In genomic region chr17:1177099-1177996, GRCh38 we compare ENCODE assay signal across 10 cellular contexts. TPM values are rescaled to one million over a fixed set of nuclear protein-coding genes. Genes with fewer than 3 reads are reported as not detected.
DNase-seq lines count a peak whose midpoint lies in the region; ATAC-seq and TF ChIP-seq lines count a peak whose summit lies in the region.
"Had no signal": no experiment of that assay in that cellular context is flagged by ENCODE, and none has a peak within 500 bp of the region (broad histone marks: within the 10 kb centered on the region; RNA-seq: fewer than 3 reads in every experiment).

No MANE protein-coding gene starts in this region.

- TF ChIP-seq CTCF in endothelial cell (IDR thresholded peaks at IDR 0.05; ENCODE audit: unreplicated experiment) (no peak), neural crest cell (conservative IDR thresholded peaks at IDR 0.05) (no peak)

- H3K27me3 Mint-ChIP-seq in endothelial cell (ENCODE audit: unreplicated experiment) (peaks cover 8% of the 10 kb centered on the region), neural crest cell (ENCODE audit: low read depth) (peaks cover 12% of the 10 kb centered on the region)

- no peak for ATAC-seq in HG02852 (IDR thresholded peaks at IDR 0.05; ENCODE audit: unreplicated experiment)
- no peak for ATAC-seq in HG02610 (IDR thresholded peaks at IDR 0.05; ENCODE audit: unreplicated experiment)
- ATAC-seq: body of pancreas had no signal

- H3K9me3 Mint-ChIP-seq in endothelial cell (ENCODE audit: unreplicated experiment), result no peaks in the 10 kb centered on the region
- no peaks in the 10 kb centered on the region for H3K9me3 Mint-ChIP-seq in neural crest cell

- DNase-seq in ELR (ENCODE audit: low read depth) (peak; percentile 42), NCI-H524 treated with DMSO at 0.1 percent for 48 hours (lab: John Stamatoyannopoulos, UW) (peak; percentile 25), endothelial cell (ENCODE audit: low spot score) (no peak), neural crest cell (ENCODE audit: low read depth, low spot score) (no peak), DMS53 treated with DMSO at 0.1 percent for 48 hours (lab: John Stamatoyannopoulos, UW; ENCODE audit: unreplicated experiment) (no peak)
- DNase-seq in stimulated activated CD4-positive, alpha-beta T cell treated with anti-CD3 and anti-CD28 coated beads, Interleukin-15, amount 100 ng/mL, for 24 hours, result no peak
- DNase-seq: body of pancreas; stimulated activated CD4-positive, alpha-beta T cell treated with anti-CD3 and anti-CD28 coated beads, Interleukin-2, amount 100 ng/mL, for 24 hours had no signal

- H3K4me3 Mint-ChIP-seq in endothelial cell (ENCODE audit: unreplicated experiment) (peak overlapping the region; percentile 82), neural crest cell (peak overlapping the region; percentile 81)

- H3K36me3 Mint-ChIP-seq in endothelial cell (ENCODE audit: low read depth, unreplicated experiment) (no peaks in the 10 kb centered on the region), neural crest cell (ENCODE audit: low read depth) (no peaks in the 10 kb centered on the region)

- H3K4me1 Mint-ChIP-seq in endothelial cell (ENCODE audit: unreplicated experiment) (peaks cover 18% of the 10 kb centered on the region), neural crest cell (peaks cover 21% of the 10 kb centered on the region)

- H3K27ac Mint-ChIP-seq in endothelial cell (ENCODE audit: unreplicated experiment) (no peak overlapping the region), neural crest cell (ENCODE audit: unreplicated experiment) (no peak overlapping the region)

RNA-seq across cellular contexts. Expression of gene ABR, which starts 2.4 kb away (rescaled TPM):
- total RNA-seq in endothelial cell (ENCODE audit: unreplicated experiment) (76.6 TPM), neural crest cell (57.4 and 59.7 TPM in 2 replicates)

Comparison
In these comparisons a context has a peak if more than half of its experiments do, and no peak if none do; other contexts are left out.
1. DNase-seq: peak in ELR (single experiment) and NCI-H524 treated with DMSO at 0.1 percent for 48 hours (single experiment); none in endothelial cell (single experiment), neural crest cell (single experiment), stimulated activated CD4-positive, alpha-beta T cell treated with anti-CD3 and anti-CD28 coated beads, Interleukin-15, amount 100 ng/mL, for 24 hours (single experiment) and DMS53 treated with DMSO at 0.1 percent for 48 hours (single experiment).